In the genomic region with DNA sequence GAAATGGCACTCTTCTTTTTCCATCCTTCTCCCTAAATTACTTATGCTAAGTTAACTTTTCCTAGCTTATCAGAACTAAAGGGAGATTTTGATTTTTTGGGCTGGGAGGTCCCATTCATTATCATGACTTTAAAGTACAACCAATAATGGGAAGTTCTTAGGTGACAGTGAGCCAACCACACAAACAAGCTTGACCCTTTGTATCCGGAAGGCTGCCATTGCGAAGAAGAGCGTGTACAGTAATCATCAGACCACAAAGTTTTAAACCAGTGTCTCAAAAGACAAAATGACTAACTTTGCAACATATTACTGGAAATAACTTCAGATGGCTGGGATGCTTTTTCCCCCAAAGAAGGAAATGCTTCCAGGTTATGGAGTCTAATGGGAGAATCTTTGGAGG, we compare ENCODE assay signal across 12 cellular contexts.
"Had no signal": no experiment of that assay in that cellular context is flagged by ENCODE, and none has a peak within 500 bp of the region (broad histone marks: within the 10 kb centered on the region; RNA-seq: fewer than 3 reads in every experiment).

No MANE protein-coding gene starts in this region.

- H3K36me3 ChIP-seq: cardiac muscle cell had no signal

- FAIRE-seq: colon had no signal

- ATAC-seq: activated CD8-positive, alpha-beta T cell treated with anti-CD3 and anti-CD28 coated beads for 36 hours; activated T-cell treated with anti-CD3 and anti-CD28 coated beads, Interleukin-2, amount 50 U/mL, for 72 hours had no signal

- H3K27me3 ChIP-seq: cardiac muscle cell, hepatocyte had no signal

- H3K4me2 ChIP-seq: hepatocyte had no signal

- H3K4me3 ChIP-seq: cardiac muscle cell, hepatocyte had no signal

- H3K27ac ChIP-seq: cardiac muscle cell, hepatocyte, VCaP had no signal

- DNase-seq: activated CD8-positive, alpha-beta memory T cell treated with anti-CD3 and anti-CD28 coated beads, Interleukin-2, amount 50 U/mL, for 4 hours; activated CD8-positive, alpha-beta T cell treated with anti-CD3 and anti-CD28 coated beads for 36 hours; activated naive CD8-positive, alpha-beta T cell treated with anti-CD3 and anti-CD28 coated beads, Interleukin-2, amount 10 ng/mL, durations not matched to agents 7 days and 5 days; activated T-cell treated with anti-CD3 and anti-CD28 coated beads, Interleukin-2, amount 50 U/mL, for 72 hours; aorta; effector CD8-positive, alpha-beta T cell; stimulated activated CD4-positive, alpha-beta T cell treated with anti-CD3 and anti-CD28 coated beads, Interleukin-12 subunit alpha, Interleukin-12 subunit beta, amount 100 ng/mL, for 4 hours; stimulated activated naive CD4-positive, alpha-beta T cell treated with Interleukin-2 at 50 U/mL for 16 hours had no signal

- H2AFZ ChIP-seq: hepatocyte had no signal

- H3K79me2 ChIP-seq: hepatocyte had no signal
